In genomic region chr4:169914871-169915270, GRCh38 we compare ENCODE assay signal across 16 cellular contexts.
A peak's percentile ranks its signal among the peaks of the same experiment; 100 is the strongest.
DNase-seq lines count a peak whose midpoint lies in the region; ATAC-seq and TF ChIP-seq lines count a peak whose summit lies in the region.
"Had no signal": no experiment of that assay in that cellular context is flagged by ENCODE, and none has a peak within 500 bp of the region (broad histone marks: within the 10 kb centered on the region; RNA-seq: fewer than 3 reads in every experiment).

No MANE protein-coding gene starts in this region.

- no peak overlapping the region for H2BK12ac ChIP-seq in trophoblast cell (ENCODE audit: low read length)

- H3K79me2 ChIP-seq in trophoblast cell (ENCODE audit: control insufficient read depth, insufficient read depth, low read length, poor library complexity), result no peaks in the 10 kb centered on the region

- H3K9me3 Mint-ChIP-seq in endodermal cell, result peaks cover 57% of the 10 kb centered on the region

- no peak overlapping the region for H3K27ac Mint-ChIP-seq in endodermal cell
- H3K27ac Mint-ChIP-seq: CD4-positive, alpha-beta memory T cell; HFFc6 had no signal

- H2AK5ac ChIP-seq in trophoblast cell (ENCODE audit: low read length), result no peak overlapping the region

- no peaks in the 10 kb centered on the region for H3K27me3 Mint-ChIP-seq in endodermal cell (ENCODE audit: insufficient read depth)

- H3K9me3 ChIP-seq in endodermal cell (ENCODE audit: control insufficient read depth, low read length), result peaks cover 61% of the 10 kb centered on the region
- peaks cover 3% of the 10 kb centered on the region for H3K9me3 ChIP-seq in trophoblast cell (ENCODE audit: insufficient read depth, low read depth, low read length)
- H3K9me3 ChIP-seq in suprapubic skin, result no peaks in the 10 kb centered on the region

- no peak overlapping the region for H2BK5ac ChIP-seq in trophoblast cell (ENCODE audit: low read depth, low read length, poor library complexity)

- H3K9ac ChIP-seq in endodermal cell (ENCODE audit: extremely low read depth, low read length, poor library complexity, severe bottlenecking) (no peak overlapping the region), trophoblast cell (ENCODE audit: low read length) (no peak overlapping the region)

- no peaks in the 10 kb centered on the region for H3K36me3 ChIP-seq in endodermal cell (ENCODE audit: control insufficient read depth, insufficient read depth, low read length)
- peaks cover 0 to 3% of the 10 kb centered on the region in 2 experiments for H3K36me3 ChIP-seq in trophoblast cell (ENCODE audit: control insufficient read depth in 1 of 2, insufficient read depth in 2 of 2, low read length in 2 of 2)
- H3K36me3 ChIP-seq in suprapubic skin, result no peaks in the 10 kb centered on the region
- H3K36me3 ChIP-seq: HAP-1 had no signal

- H3K4me2 ChIP-seq in trophoblast cell (ENCODE audit: low read length), result no peak overlapping the region

- H2BK120ac ChIP-seq in trophoblast cell (ENCODE audit: insufficient read depth, low read length, poor library complexity), result no peak overlapping the region

- H3K4me3 ChIP-seq in endodermal cell (ENCODE audit: low read length), result peak overlapping the region; percentile 23
- no peak overlapping the region for H3K4me3 ChIP-seq in trophoblast cell (ENCODE audit: low read depth, low read length)
- no peak overlapping the region for H3K4me3 ChIP-seq in suprapubic skin
- H3K4me3 ChIP-seq: HAP-1 had no signal

- H3K36me3 Mint-ChIP-seq in endodermal cell (ENCODE audit: low read depth), result peaks cover 33% of the 10 kb centered on the region
- H3K36me3 Mint-ChIP-seq: CD4-positive, alpha-beta memory T cell had no signal

- H3K79me1 ChIP-seq in trophoblast cell (ENCODE audit: low read length), result peaks cover 3% of the 10 kb centered on the region

- H2AFZ ChIP-seq in trophoblast cell (ENCODE audit: insufficient read depth, low read length, poor library complexity), result no peak overlapping the region

- WGBS in endodermal cell (ENCODE audit: insufficient coverage in 1 of 2, insufficient read length in 1 of 2), 2 experiments, result 78 to 91% methylated on average over 2 to 3 of the region's 3 CpGs
- no CpG with 5 or more reads among the region's 3 CpGs for WGBS in trophoblast cell (ENCODE audit: extremely low coverage, insufficient coverage, insufficient read length)
- WGBS in suprapubic skin, result 86% methylated on average over 3 of the region's 3 CpGs

- H3K27ac ChIP-seq in endodermal cell (ENCODE audit: low read depth, low read length) (no peak overlapping the region), trophoblast cell (ENCODE audit: low read depth, low read length) (no peak overlapping the region), suprapubic skin (no peak overlapping the region)

- H4K12ac ChIP-seq in trophoblast cell (ENCODE audit: low read depth, low read length), result no peak overlapping the region

- H4K91ac ChIP-seq in trophoblast cell (ENCODE audit: low read depth, low read length), result peak overlapping the region; percentile 18

- peaks cover 13% of the 10 kb centered on the region for H3K4me1 Mint-ChIP-seq in endodermal cell
- H3K4me1 Mint-ChIP-seq: CD4-positive, alpha-beta memory T cell had no signal

- ATAC-seq in GM21825 (IDR thresholded peaks at IDR 0.05; ENCODE audit: unreplicated experiment), result no peak

- no peaks in the 10 kb centered on the region for H3K4me1 ChIP-seq in endodermal cell (ENCODE audit: control insufficient read depth, insufficient read depth, low read length)
- H3K4me1 ChIP-seq in trophoblast cell (ENCODE audit: control insufficient read depth in 1 of 2, insufficient read depth in 2 of 2, low read length in 2 of 2), result peaks cover 6% of the 10 kb centered on the region in 2 experiments
- no peaks in the 10 kb centered on the region for H3K4me1 ChIP-seq in suprapubic skin

- DNase-seq in NCI-H526 (lab: John Stamatoyannopoulos, UW), result peak; percentile 8 to 32
- no peak for DNase-seq in endodermal cell
- DNase-seq in trophoblast cell, result no peak
- DNase-seq in NCI-H2081 treated with DMSO at 0.1 percent for 48 hours (lab: John Stamatoyannopoulos, UW), result no peak
- no peak for DNase-seq in suprapubic skin (ENCODE audit: low spot score in 2 of 2)
- DNase-seq: C1 segment of cervical spinal cord; Calu3; CD4-positive, alpha-beta memory T cell; COR-L47; DMS53; DMS79 treated with DMSO at 0.1 percent for 48 hours; GF-D8; GOT3; HFFc6 had no signal

- H3K23ac ChIP-seq in trophoblast cell (ENCODE audit: low read length), result no peak overlapping the region

- H3K27me3 ChIP-seq in endodermal cell (ENCODE audit: control insufficient read depth, insufficient read depth, low read length, poor library complexity, severe bottlenecking), result no peaks in the 10 kb centered on the region
- H3K27me3 ChIP-seq in trophoblast cell (ENCODE audit: insufficient read depth, low read length), result no peaks in the 10 kb centered on the region
- H3K27me3 ChIP-seq in suprapubic skin, result no peaks in the 10 kb centered on the region

- H3K4ac ChIP-seq in trophoblast cell (ENCODE audit: low read depth, low read length), result no peak overlapping the region

- no peak for TF ChIP-seq CTCF in endodermal cell (conservative IDR thresholded peaks at IDR 0.05)
- no peak for TF ChIP-seq CTCF in suprapubic skin (IDR thresholded peaks at IDR 0.05)

- no peak for TF ChIP-seq POLR2A in suprapubic skin (IDR thresholded peaks at IDR 0.05)

- H4K8ac ChIP-seq in trophoblast cell (ENCODE audit: low read depth, low read length), result no peak overlapping the region

- H3K18ac ChIP-seq in trophoblast cell (ENCODE audit: low read length), result no peak overlapping the region

- no peak overlapping the region for H3K14ac ChIP-seq in trophoblast cell (ENCODE audit: low read length)

- no peak overlapping the region for H3K4me3 Mint-ChIP-seq in endodermal cell
- H3K4me3 Mint-ChIP-seq: HFFc6 had no signal

- no peak for TF ChIP-seq EP300 in suprapubic skin (IDR thresholded peaks at IDR 0.05)

Comparison
In these comparisons a context has a peak if more than half of its experiments do, and no peak if none do; other contexts are left out.
1. DNase-seq: peak in NCI-H526 (2 of 2); none in endodermal cell (single experiment), trophoblast cell (0 of 2), NCI-H2081 treated with DMSO at 0.1 percent for 48 hours (single experiment) and suprapubic skin (0 of 2).